In the genomic region with DNA sequence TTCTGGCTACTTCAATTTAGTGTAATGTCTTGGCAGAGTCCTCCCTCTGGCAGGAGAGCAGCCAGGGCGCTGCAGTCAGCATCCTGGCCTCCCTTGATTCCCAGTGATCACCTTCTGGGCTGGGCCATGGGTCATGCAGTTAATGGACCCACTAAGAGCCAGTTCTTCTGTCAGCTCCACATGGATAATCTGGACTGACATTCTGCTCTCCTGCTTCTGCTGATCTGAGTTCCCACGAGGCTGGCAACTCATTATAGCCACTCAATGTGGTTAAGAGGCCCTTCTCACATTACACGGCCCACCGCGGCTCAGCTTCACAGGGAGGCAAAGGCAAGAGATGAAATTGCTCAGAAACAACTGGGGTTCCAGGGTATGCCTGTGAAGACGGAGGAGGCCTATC, we compare ENCODE assay signal across 13 cellular contexts.
DNase-seq lines count a peak whose midpoint lies in the region; ATAC-seq and TF ChIP-seq lines count a peak whose summit lies in the region.
"Had no signal": no experiment of that assay in that cellular context is flagged by ENCODE, and none has a peak within 500 bp of the region (broad histone marks: within the 10 kb centered on the region; RNA-seq: fewer than 3 reads in every experiment).

No MANE protein-coding gene starts in this region.

- WGBS in lower leg skin, 2 donors: 61 to 85% methylated on average over 6 of the region's 6 CpGs

- no peak for TF ChIP-seq CTCF in lower leg skin (IDR thresholded peaks at IDR 0.05)

- H3K4me3 ChIP-seq in lower leg skin (ENCODE audit: low read depth, poor library complexity, severe bottlenecking): no peak overlapping the region
- H3K4me3 ChIP-seq: heart left ventricle had no signal

- TF ChIP-seq POLR2A in lower leg skin (IDR thresholded peaks at IDR 0.05): no peak

- ATAC-seq in HG02610 (IDR thresholded peaks at IDR 0.05; ENCODE audit: unreplicated experiment): no peak
- ATAC-seq in HG02852 (IDR thresholded peaks at IDR 0.05; ENCODE audit: unreplicated experiment): no peak
- ATAC-seq: PC-3; stimulated activated memory B cell treated with anti-CD40 and anti-IgM and Interleukin-4, amounts not matched to agents 10 μg/mL and 1 μg/mL and 100 μg/mL, for 72 hours had no signal

- peak; percentile 30 for DNase-seq in COLO668 (lab: John Stamatoyannopoulos, UW; ENCODE audit: unreplicated experiment)
- peak; percentile 85 for DNase-seq in LHCN-M2 (ENCODE audit: low read depth)
- peak; percentile 78 for DNase-seq in RPMI7951 (ENCODE audit: low read depth)
- DNase-seq in fibroblast of peridontal ligament (ENCODE audit: extremely low read depth): peak; percentile 75
- DNase-seq in A172 (ENCODE audit: low spot score): no peak
- DNase-seq in lower leg skin (ENCODE audit: low spot score in 2 of 2): no peak
- DNase-seq: BE2C, heart left ventricle, PC-3, T-helper 9 cell had no signal

- intact Hi-C loops in lower leg skin (cut with DNase I; ENCODE audit: low total_unique reads): loop anchor here (10.0 kb wide), 1 partner anchor 144 kb away; no protein-coding TSS in a partner anchor

Comparison
In these comparisons a context has a peak if more than half of its experiments do, and no peak if none do; other contexts are left out.
1. DNase-seq: peak in COLO668 (single experiment), LHCN-M2 (single experiment), RPMI7951 (single experiment) and fibroblast of peridontal ligament (single experiment); none in A172 (single experiment) and lower leg skin (0 of 2).